ENCODE assay signal across 1 cellular context in the genomic region with DNA sequence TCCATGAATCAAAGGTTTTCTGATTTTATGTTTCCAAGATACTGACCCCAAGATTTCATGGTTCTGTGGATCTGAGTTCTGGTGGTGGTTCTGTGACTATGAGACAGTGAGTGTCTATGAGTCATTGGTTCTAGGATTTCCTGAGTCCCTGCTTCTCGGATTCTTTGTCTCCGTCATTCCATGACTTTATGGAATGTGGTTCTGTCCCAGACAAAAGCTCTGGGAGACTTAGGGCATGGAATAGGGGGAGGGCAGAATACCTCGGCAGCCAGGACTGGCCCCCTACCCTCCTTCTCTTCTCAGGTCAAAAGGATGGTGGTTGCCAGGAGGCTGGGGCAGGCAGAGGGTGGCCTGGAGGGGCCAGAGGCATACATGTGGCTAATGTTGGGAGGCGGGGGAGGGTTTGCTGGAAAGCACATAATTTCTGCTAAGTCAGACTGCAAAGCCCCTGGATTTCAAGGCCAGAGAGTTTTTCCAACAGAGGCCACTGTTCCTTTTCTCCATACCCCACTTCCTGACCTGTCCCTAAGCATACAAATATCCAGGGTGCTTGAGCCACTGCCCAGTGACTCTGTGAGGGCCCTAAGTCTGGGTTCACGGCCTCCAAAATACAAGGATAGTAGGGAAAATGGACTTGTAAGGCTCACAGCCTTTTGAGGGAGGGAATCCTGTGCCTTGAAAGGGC.
TF ChIP-seq lines count a peak whose summit lies in the region.

No MANE protein-coding gene starts in this region.

TF ChIP-seq in H1, 55 proteins besides CTCF, POLR2A, EP300 and RAD21:
- TF ChIP-seq YY1 (IDR thresholded peaks at IDR 0.05; ENCODE audit: low read depth, low read length) (peak; percentile 37; the same call in 1 of the 2 replicates), ASH2L (IDR thresholded peaks at IDR 0.05; ENCODE audit: low read length) (peak; percentile 39), SP1 (IDR thresholded peaks at IDR 0.05; ENCODE audit: low read depth, low read length) (0 out of 2 replicates have a peak, but pooled peaks have one; percentile 39), TAF1 (IDR thresholded peaks at IDR 0.05; ENCODE audit: low read depth, low read length) (no peak), TEAD4 (IDR thresholded peaks at IDR 0.05; ENCODE audit: low read depth, low read length) (peak; percentile 65)
